ENCODE assay signal across 25 cellular contexts in the genomic region with DNA sequence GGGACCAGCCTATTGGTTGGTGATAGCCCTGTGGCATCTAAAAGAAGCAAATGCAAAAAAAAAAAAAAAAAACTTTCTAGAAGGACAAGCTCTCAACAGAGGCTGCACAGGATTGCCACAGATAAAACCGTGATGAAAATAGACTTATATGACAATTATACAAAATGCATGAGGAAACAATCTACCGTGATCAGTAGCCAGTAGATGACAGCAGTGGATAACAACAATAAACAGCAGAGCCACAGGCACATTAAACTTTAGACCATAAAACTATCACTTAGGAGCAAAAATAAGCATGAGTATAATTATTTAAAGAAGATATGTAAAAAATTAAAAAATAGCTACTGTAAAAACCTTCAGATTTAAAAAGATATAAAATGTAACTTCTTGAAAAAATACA.
"Had no signal": no experiment of that assay in that cellular context is flagged by ENCODE, and none has a peak within 500 bp of the region (broad histone marks: within the 10 kb centered on the region; RNA-seq: fewer than 3 reads in every experiment).

No MANE protein-coding gene starts in this region.

- H3K27me3 ChIP-seq: SJCRH30 had no signal

- H3K27ac Mint-ChIP-seq: activated B cell treated with CpG ODN at 0.5 μM for 24 hours; activated CD4-positive, alpha-beta memory T cell treated with anti-CD3 and anti-CD28 coated beads for 36 hours; activated CD4-positive, alpha-beta T cell treated with anti-CD3 and anti-CD28 coated beads, Interleukin-2, amount 10 ng/mL, durations not matched to agents 24 days and 14 days; activated naive CD4-positive, alpha-beta T cell treated with anti-CD3 and anti-CD28 coated beads for 36 hours; activated naive CD8-positive, alpha-beta T cell; brain; T-helper 1 cell treated with Interleukin-12 subunit alpha and Interleukin-12 subunit beta and Interleukin-4 antibody, amounts not matched to agents 30 μg/mL and 1 μg/mL, for 36 hours had no signal

- H3K4me3 Mint-ChIP-seq: activated B cell treated with CpG ODN at 0.5 μM for 24 hours; activated CD4-positive, alpha-beta memory T cell treated with anti-CD3 and anti-CD28 coated beads for 36 hours; activated CD4-positive, alpha-beta T cell treated with anti-CD3 and anti-CD28 coated beads, Interleukin-2, amount 10 ng/mL, durations not matched to agents 24 days and 14 days; activated naive CD4-positive, alpha-beta T cell treated with anti-CD3 and anti-CD28 coated beads for 36 hours; activated naive CD8-positive, alpha-beta T cell; activated T-cell treated with anti-CD3 and anti-CD28 coated beads, Interleukin-2, amount 50 U/mL, for 4 hours; brain; central memory CD8-positive, alpha-beta T cell; T-helper 1 cell treated with Interleukin-12 subunit alpha and Interleukin-12 subunit beta and Interleukin-4 antibody, amounts not matched to agents 30 μg/mL and 1 μg/mL, for 36 hours had no signal

- H3K36me3 Mint-ChIP-seq: activated CD4-positive, alpha-beta memory T cell treated with anti-CD3 and anti-CD28 coated beads for 36 hours; brain had no signal

- H3K9me3 ChIP-seq: SJCRH30 had no signal

- DNase-seq: activated B cell treated with CpG ODN at 0.5 μM for 24 hours; activated CD4-positive, alpha-beta memory T cell treated with anti-CD3 and anti-CD28 coated beads for 36 hours; activated CD4-positive, alpha-beta T cell treated with anti-CD3 and anti-CD28 coated beads for 1 hour; activated CD4-positive, alpha-beta T cell treated with anti-CD3 and anti-CD28 coated beads, Interleukin-2, amount 10 ng/mL, durations not matched to agents 24 days and 14 days; activated CD8-positive, alpha-beta memory T cell treated with anti-CD3 and anti-CD28 coated beads for 24 hours; activated gamma-delta T cell; activated naive CD4-positive, alpha-beta T cell treated with anti-CD3 and anti-CD28 coated beads for 36 hours; activated T-cell treated with anti-CD3 and anti-CD28 coated beads, Interleukin-2, amount 50 U/mL, for 4 hours; amygdala; NCI-H1105 treated with DMSO at 0.1 percent for 48 hours; NCI-H1436 treated with DMSO at 0.1 percent for 48 hours; NCI-H187; NCI-H2081; NCI-H2171; NCI-H226; NCI-H526; NCI-H774; OCI-M1; Right ventricle myocardium superior; SJCRH30 had no signal

- H3K36me3 ChIP-seq: SJCRH30 had no signal

- H3K27me3 Mint-ChIP-seq: activated B cell treated with CpG ODN at 0.5 μM for 24 hours; activated CD4-positive, alpha-beta memory T cell treated with anti-CD3 and anti-CD28 coated beads for 36 hours; activated CD4-positive, alpha-beta T cell treated with anti-CD3 and anti-CD28 coated beads, Interleukin-2, amount 10 ng/mL, durations not matched to agents 24 days and 14 days; activated naive CD8-positive, alpha-beta T cell; brain; central memory CD8-positive, alpha-beta T cell had no signal

- H3K4me1 Mint-ChIP-seq: activated B cell treated with CpG ODN at 0.5 μM for 24 hours; activated CD4-positive, alpha-beta T cell treated with anti-CD3 and anti-CD28 coated beads, Interleukin-2, amount 10 ng/mL, durations not matched to agents 24 days and 14 days had no signal

- H3K9me3 Mint-ChIP-seq: activated B cell treated with CpG ODN at 0.5 μM for 24 hours; activated CD4-positive, alpha-beta memory T cell treated with anti-CD3 and anti-CD28 coated beads for 36 hours; activated CD4-positive, alpha-beta T cell treated with anti-CD3 and anti-CD28 coated beads, Interleukin-2, amount 10 ng/mL, durations not matched to agents 24 days and 14 days; activated naive CD4-positive, alpha-beta T cell treated with anti-CD3 and anti-CD28 coated beads for 36 hours; activated T-cell treated with anti-CD3 and anti-CD28 coated beads, Interleukin-2, amount 50 U/mL, for 4 hours; central memory CD8-positive, alpha-beta T cell; T-helper 1 cell treated with Interleukin-12 subunit alpha and Interleukin-12 subunit beta and Interleukin-4 antibody, amounts not matched to agents 30 μg/mL and 1 μg/mL, for 36 hours had no signal

- H3K4me3 ChIP-seq: SJCRH30 had no signal

- H3K27ac ChIP-seq: RWPE1, SJCRH30 had no signal

- H3K4me1 ChIP-seq: SJCRH30 had no signal
